Comparison of ENCODE assay signal across 11 cellular contexts in genomic region chr17:27496501-27496943, GRCh38. TPM values are rescaled to one million over a fixed set of nuclear protein-coding genes. Genes with fewer than 3 reads are reported as not detected.
DNase-seq lines count a peak whose midpoint lies in the region; ATAC-seq and FAIRE-seq lines count a peak whose summit lies in the region.
"Had no signal": no experiment of that assay in that cellular context is flagged by ENCODE, and none has a peak within 500 bp of the region (broad histone marks: within the 10 kb centered on the region; RNA-seq: fewer than 3 reads in every experiment).

No MANE protein-coding gene starts in this region.

- H3K4me1 Mint-ChIP-seq in activated CD4-positive, alpha-beta T cell treated with anti-CD3 and anti-CD28 coated beads, Interleukin-2, amount 10 ng/mL, durations not matched to agents 24 days and 14 days = peaks cover 45% of the 10 kb centered on the region
- peaks cover 53% of the 10 kb centered on the region for H3K4me1 Mint-ChIP-seq in stimulated activated naive CD8-positive, alpha-beta T cell treated with anti-CD3 and anti-CD28 coated beads, Interleukin-15, amount 100 ng/mL, for 72 hours

- intact Hi-C loops in activated CD4-positive, alpha-beta T cell treated with anti-CD3 and anti-CD28 coated beads, Interleukin-2, amount 10 ng/mL, durations not matched to agents 24 days and 14 days (cut with micrococcal nuclease) = no loop called here

- H3K27ac Mint-ChIP-seq in activated CD4-positive, alpha-beta T cell treated with anti-CD3 and anti-CD28 coated beads, Interleukin-2, amount 10 ng/mL, durations not matched to agents 24 days and 14 days = peak overlapping the region; percentile 8
- H3K27ac Mint-ChIP-seq in stimulated activated naive CD8-positive, alpha-beta T cell treated with anti-CD3 and anti-CD28 coated beads, Interleukin-15, amount 100 ng/mL, for 72 hours = no peak overlapping the region
- H3K27ac Mint-ChIP-seq: activated CD8-positive, alpha-beta memory T cell treated with anti-CD3 and anti-CD28 coated beads, Interleukin-2, amount 10 ng/mL, durations not matched to agents 7 days and 5 days had no signal

- H3K9me3 Mint-ChIP-seq in activated CD4-positive, alpha-beta T cell treated with anti-CD3 and anti-CD28 coated beads, Interleukin-2, amount 10 ng/mL, durations not matched to agents 24 days and 14 days = peaks cover 5% of the 10 kb centered on the region
- peaks cover 15% of the 10 kb centered on the region in 2 donors for H3K9me3 Mint-ChIP-seq in stimulated activated naive CD8-positive, alpha-beta T cell treated with anti-CD3 and anti-CD28 coated beads, Interleukin-15, amount 100 ng/mL, for 72 hours

- H3K27me3 Mint-ChIP-seq in activated CD4-positive, alpha-beta T cell treated with anti-CD3 and anti-CD28 coated beads, Interleukin-2, amount 10 ng/mL, durations not matched to agents 24 days and 14 days = no peaks in the 10 kb centered on the region
- H3K27me3 Mint-ChIP-seq in stimulated activated naive CD8-positive, alpha-beta T cell treated with anti-CD3 and anti-CD28 coated beads, Interleukin-15, amount 100 ng/mL, for 72 hours = no peaks in the 10 kb centered on the region
- H3K27me3 Mint-ChIP-seq: activated CD8-positive, alpha-beta memory T cell treated with anti-CD3 and anti-CD28 coated beads, Interleukin-2, amount 10 ng/mL, durations not matched to agents 7 days and 5 days had no signal

- no peak overlapping the region for H3K4me3 Mint-ChIP-seq in activated CD4-positive, alpha-beta T cell treated with anti-CD3 and anti-CD28 coated beads, Interleukin-2, amount 10 ng/mL, durations not matched to agents 24 days and 14 days
- no peak overlapping the region for H3K4me3 Mint-ChIP-seq in stimulated activated naive CD8-positive, alpha-beta T cell treated with anti-CD3 and anti-CD28 coated beads, Interleukin-15, amount 100 ng/mL, for 72 hours
- H3K4me3 Mint-ChIP-seq: activated CD8-positive, alpha-beta memory T cell treated with anti-CD3 and anti-CD28 coated beads, Interleukin-2, amount 10 ng/mL, durations not matched to agents 7 days and 5 days; neural crest cell had no signal

- FAIRE-seq in islet of Langerhans (lab: Jason Lieb, UNC) (peak; percentile 89), RCC 7860 (lab: Jason Lieb, UNC) (no peak)

- ATAC-seq in stimulated activated naive CD8-positive, alpha-beta T cell treated with anti-CD3 and anti-CD28 coated beads, Interleukin-15, amount 100 ng/mL, for 72 hours = no peak
- no peak for ATAC-seq in GM18861 (IDR thresholded peaks at IDR 0.05; ENCODE audit: unreplicated experiment)
- ATAC-seq: activated CD8-positive, alpha-beta memory T cell treated with anti-CD3 and anti-CD28 coated beads, Interleukin-2, amount 10 ng/mL, durations not matched to agents 7 days and 5 days; Right ventricle myocardium inferior had no signal

- peaks cover 38% of the 10 kb centered on the region for H3K36me3 Mint-ChIP-seq in activated CD4-positive, alpha-beta T cell treated with anti-CD3 and anti-CD28 coated beads, Interleukin-2, amount 10 ng/mL, durations not matched to agents 24 days and 14 days (ENCODE audit: low read depth)

- no peak for DNase-seq in activated CD4-positive, alpha-beta T cell treated with anti-CD3 and anti-CD28 coated beads, Interleukin-2, amount 10 ng/mL, durations not matched to agents 24 days and 14 days
- DNase-seq in activated CD4-positive, alpha-beta T cell treated with anti-CD3 and anti-CD28 coated beads for 48 hours = no peak
- DNase-seq in HuH-7.5 (ENCODE audit: low spot score) (peak; percentile 93), RCC 7860 (ENCODE audit: low spot score) (no peak), UCSD-AML1 (lab: John Stamatoyannopoulos, UW; ENCODE audit: unreplicated experiment) (no peak)
- no peak for DNase-seq in stimulated activated naive CD8-positive, alpha-beta T cell treated with anti-CD3 and anti-CD28 coated beads, Interleukin-15, amount 100 ng/mL, for 72 hours
- DNase-seq: activated CD8-positive, alpha-beta memory T cell treated with anti-CD3 and anti-CD28 coated beads, Interleukin-2, amount 10 ng/mL, durations not matched to agents 7 days and 5 days had no signal

RNA-seq across cellular contexts. Expression of gene KSR1, which starts 40.3 kb away (rescaled TPM):
- total RNA-seq in activated CD4-positive, alpha-beta T cell treated with anti-CD3 and anti-CD28 coated beads, Interleukin-2, amount 10 ng/mL, durations not matched to agents 24 days and 14 days = 104 TPM in 2 replicates
